ENCODE assay signal across 17 cellular contexts in the genomic region with DNA sequence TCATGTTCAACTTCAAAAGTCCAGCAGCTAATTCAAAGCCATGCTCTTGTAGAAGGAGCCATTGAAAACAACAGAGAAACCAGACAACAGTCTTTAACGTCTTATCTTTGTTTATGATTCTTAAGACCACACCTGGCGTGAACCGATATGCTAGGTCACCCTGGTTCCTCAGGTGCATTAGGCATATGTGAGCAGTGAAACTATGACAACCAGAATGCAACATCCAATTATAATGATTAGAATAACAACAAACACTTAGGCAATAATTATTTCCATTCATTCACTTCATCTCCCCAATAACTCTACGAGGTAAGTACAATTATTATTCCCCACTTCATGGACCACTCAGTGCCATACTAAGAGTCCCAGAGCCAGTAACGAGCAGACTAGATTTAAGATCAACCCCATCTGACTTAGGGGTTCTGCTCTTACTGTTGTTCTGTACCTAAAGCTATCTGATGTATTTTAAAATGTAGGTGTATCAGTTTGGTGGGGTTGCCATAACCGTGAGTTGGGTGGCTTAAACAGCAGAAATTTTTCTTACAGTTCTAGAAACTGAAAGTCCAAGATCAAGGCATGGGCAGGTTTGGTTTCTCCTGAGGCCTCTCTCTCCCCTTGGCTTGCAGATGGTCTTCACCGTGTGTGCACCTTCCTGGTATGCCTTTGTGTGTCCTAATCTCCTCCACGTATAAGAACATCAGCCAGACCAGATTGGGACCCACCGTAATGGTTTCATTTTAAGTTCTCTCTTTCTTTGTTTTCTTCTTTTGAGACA.
DNase-seq lines count a peak whose midpoint lies in the region; ATAC-seq and TF ChIP-seq lines count a peak whose summit lies in the region.
"Had no signal": no experiment of that assay in that cellular context is flagged by ENCODE, and none has a peak within 500 bp of the region (broad histone marks: within the 10 kb centered on the region; RNA-seq: fewer than 3 reads in every experiment).

No MANE protein-coding gene starts in this region.

- TF ChIP-seq CTCF in MM.1S (IDR thresholded peaks at IDR 0.05; ENCODE audit: low read length): no peak

- H3K9ac ChIP-seq in MM.1S (ENCODE audit: low read length): no peak overlapping the region

- no peak overlapping the region for H3K27ac ChIP-seq in MM.1S (ENCODE audit: low read length)
- H3K27ac ChIP-seq: colonic mucosa, heart right ventricle had no signal

- ATAC-seq in activated CD8-positive, alpha-beta T cell treated with anti-CD3 and anti-CD28 coated beads, Interleukin-2, amount 10 ng/mL, durations not matched to agents 7 days and 5 days: peak; percentile 34
- peak in 1 of 2 donors; percentile 20 for ATAC-seq in naive thymus-derived CD8-positive, alpha-beta T cell
- no peak for ATAC-seq in stimulated activated naive B cell treated with anti-CD40 and anti-IgM and Interleukin-4, amounts not matched to agents 10 μg/mL and 1 μg/mL and 100 μg/mL, for 72 hours (replicated peaks)
- ATAC-seq in GM19397 (IDR thresholded peaks at IDR 0.05; ENCODE audit: unreplicated experiment): no peak
- ATAC-seq in HG02973 (IDR thresholded peaks at IDR 0.05; ENCODE audit: unreplicated experiment): no peak
- ATAC-seq: heart right ventricle, HepG2, left ventricle myocardium superior had no signal

- no peak overlapping the region for H2AFZ ChIP-seq in MM.1S (ENCODE audit: low read length)

- H3K36me3 Mint-ChIP-seq in activated CD4-positive, alpha-beta T cell treated with anti-CD3 and anti-CD28 coated beads, Interleukin-2, amount 10 ng/mL, durations not matched to agents 7 days and 5 days (ENCODE audit: low read depth): peaks cover 76% of the 10 kb centered on the region
- peaks cover 71% of the 10 kb centered on the region for H3K36me3 Mint-ChIP-seq in activated CD8-positive, alpha-beta T cell treated with anti-CD3 and anti-CD28 coated beads, Interleukin-2, amount 10 ng/mL, durations not matched to agents 7 days and 5 days (ENCODE audit: low read depth)
- peaks cover 0 to 17% (median 16%) of the 10 kb centered on the region in 3 donors for H3K36me3 Mint-ChIP-seq in naive thymus-derived CD8-positive, alpha-beta T cell
- peaks cover 0 to 4% of the 10 kb centered on the region in 2 donors for H3K36me3 Mint-ChIP-seq in stimulated activated naive B cell treated with anti-CD40 and anti-IgM and Interleukin-4, amounts not matched to agents 10 μg/mL and 1 μg/mL and 100 μg/mL, for 72 hours
- H3K36me3 Mint-ChIP-seq: CD14-positive monocyte had no signal

- H4K20me1 ChIP-seq in MM.1S (ENCODE audit: insufficient read depth, low read length): no peaks in the 10 kb centered on the region

- H3K4me2 ChIP-seq in MM.1S (ENCODE audit: low read depth, low read length): no peak overlapping the region

- CTCF ChIA-PET in activated CD4-positive, alpha-beta T cell treated with anti-CD3 and anti-CD28 coated beads, Interleukin-2, amount 10 ng/mL, durations not matched to agents 7 days and 5 days (lab: Charles Lee): interaction anchor here (0.8 to 1.7 kb wide), 2 partner anchors 10 to 37 kb away, joined by 3 to 6 read pairs; no protein-coding TSS in a partner anchor
- CTCF ChIA-PET in activated CD8-positive, alpha-beta T cell treated with anti-CD3 and anti-CD28 coated beads, Interleukin-2, amount 10 ng/mL, durations not matched to agents 7 days and 5 days (lab: Charles Lee): interaction anchor here (1.1 to 1.4 kb wide), 3 partner anchors 19 to 142 kb away, joined by 3 read pairs; no protein-coding TSS in a partner anchor

- H3K4me1 Mint-ChIP-seq in activated CD4-positive, alpha-beta T cell treated with anti-CD3 and anti-CD28 coated beads, Interleukin-2, amount 10 ng/mL, durations not matched to agents 7 days and 5 days: peaks cover 77% of the 10 kb centered on the region
- H3K4me1 Mint-ChIP-seq in activated CD8-positive, alpha-beta T cell treated with anti-CD3 and anti-CD28 coated beads, Interleukin-2, amount 10 ng/mL, durations not matched to agents 7 days and 5 days (ENCODE audit: low read depth): peaks cover 48% of the 10 kb centered on the region
- H3K4me1 Mint-ChIP-seq in naive thymus-derived CD8-positive, alpha-beta T cell: peaks cover 20 to 26% (median 23%) of the 10 kb centered on the region in 4 donors
- H3K4me1 Mint-ChIP-seq in stimulated activated naive B cell treated with anti-CD40 and anti-IgM and Interleukin-4, amounts not matched to agents 10 μg/mL and 1 μg/mL and 100 μg/mL, for 72 hours: no peaks in the 10 kb centered on the region
- H3K4me1 Mint-ChIP-seq: CD14-positive monocyte had no signal

- peak; percentile 36 for DNase-seq in activated CD4-positive, alpha-beta T cell treated with anti-CD3 and anti-CD28 coated beads, Interleukin-2, amount 10 ng/mL, durations not matched to agents 7 days and 5 days
- no peak for DNase-seq in activated CD4-positive, alpha-beta T cell treated with anti-CD3 and anti-CD28 coated beads, Interleukin-2, amount 50 U/mL, for 1 hour
- peak; percentile 19 for DNase-seq in MM.1S
- peak; percentile 33 for DNase-seq in activated CD8-positive, alpha-beta T cell treated with anti-CD3 and anti-CD28 coated beads, Interleukin-2, amount 10 ng/mL, durations not matched to agents 7 days and 5 days
- DNase-seq in naive thymus-derived CD8-positive, alpha-beta T cell: no peak
- no peak for DNase-seq in stimulated activated naive B cell treated with anti-CD40 and anti-IgM and Interleukin-4, amounts not matched to agents 10 μg/mL and 1 μg/mL and 100 μg/mL, for 72 hours
- DNase-seq: activated gamma-delta T cell treated with Interleukin-2 at 50 U/mL for 16 hours, colonic mucosa, heart right ventricle, left ventricle myocardium superior, NCI-H187 treated with DMSO at 0.1 percent for 48 hours, NCI-H446 treated with DMSO at 0.1 percent for 48 hours had no signal

- no peak overlapping the region for H3K4me3 ChIP-seq in MM.1S (ENCODE audit: low read length)
- H3K4me3 ChIP-seq: colonic mucosa, HAP-1, heart right ventricle had no signal

- no peaks in the 10 kb centered on the region for H3K9me3 ChIP-seq in MM.1S (replicated peaks; ENCODE audit: insufficient read depth, low read length)
- H3K9me3 ChIP-seq: colonic mucosa, heart right ventricle had no signal

- POLR2A ChIA-PET in activated CD4-positive, alpha-beta T cell treated with anti-CD3 and anti-CD28 coated beads, Interleukin-2, amount 10 ng/mL, durations not matched to agents 7 days and 5 days (lab: Charles Lee): no interaction called here
- POLR2A ChIA-PET in activated CD8-positive, alpha-beta T cell treated with anti-CD3 and anti-CD28 coated beads, Interleukin-2, amount 10 ng/mL, durations not matched to agents 7 days and 5 days (lab: Charles Lee): interaction anchor here (1.0 to 1.4 kb wide), 3 partner anchors 8 to 37 kb away, joined by 3 read pairs; no protein-coding TSS in a partner anchor
- POLR2A ChIA-PET in naive thymus-derived CD8-positive, alpha-beta T cell (lab: Charles Lee): no interaction called here

- H3K36me3 ChIP-seq in MM.1S (replicated peaks; ENCODE audit: insufficient read depth, low read length): no peaks in the 10 kb centered on the region
- H3K36me3 ChIP-seq: colonic mucosa, HAP-1, heart right ventricle had no signal

- H3K4me1 ChIP-seq in MM.1S (ENCODE audit: low read length): peaks cover 4% of the 10 kb centered on the region; the same call in 1 of the 2 replicates
- H3K4me1 ChIP-seq: colonic mucosa, heart right ventricle had no signal

- H3K4me3 Mint-ChIP-seq in activated CD4-positive, alpha-beta T cell treated with anti-CD3 and anti-CD28 coated beads, Interleukin-2, amount 10 ng/mL, durations not matched to agents 7 days and 5 days: peak overlapping the region; percentile 44
- H3K4me3 Mint-ChIP-seq in activated CD8-positive, alpha-beta T cell treated with anti-CD3 and anti-CD28 coated beads, Interleukin-2, amount 10 ng/mL, durations not matched to agents 7 days and 5 days: peak overlapping the region; percentile 39
- peak overlapping the region in 9 of 10 donors; percentile 46 to 76 (median 65) for H3K4me3 Mint-ChIP-seq in naive thymus-derived CD8-positive, alpha-beta T cell
- no peak overlapping the region for H3K4me3 Mint-ChIP-seq in stimulated activated naive B cell treated with anti-CD40 and anti-IgM and Interleukin-4, amounts not matched to agents 10 μg/mL and 1 μg/mL and 100 μg/mL, for 72 hours
- H3K4me3 Mint-ChIP-seq: CD14-positive monocyte had no signal

- H3K27me3 Mint-ChIP-seq in activated CD4-positive, alpha-beta T cell treated with anti-CD3 and anti-CD28 coated beads, Interleukin-2, amount 10 ng/mL, durations not matched to agents 7 days and 5 days: no peaks in the 10 kb centered on the region
- no peaks in the 10 kb centered on the region for H3K27me3 Mint-ChIP-seq in activated CD8-positive, alpha-beta T cell treated with anti-CD3 and anti-CD28 coated beads, Interleukin-2, amount 10 ng/mL, durations not matched to agents 7 days and 5 days (ENCODE audit: low read depth)
- no peaks in the 10 kb centered on the region for H3K27me3 Mint-ChIP-seq in naive thymus-derived CD8-positive, alpha-beta T cell
- H3K27me3 Mint-ChIP-seq in stimulated activated naive B cell treated with anti-CD40 and anti-IgM and Interleukin-4, amounts not matched to agents 10 μg/mL and 1 μg/mL and 100 μg/mL, for 72 hours: no peaks in the 10 kb centered on the region

- H3F3A ChIP-seq in MM.1S (ENCODE audit: insufficient read depth, low read length): no peaks in the 10 kb centered on the region

- H3K27me3 ChIP-seq in MM.1S (replicated peaks; ENCODE audit: insufficient read depth, low read length): no peaks in the 10 kb centered on the region
- H3K27me3 ChIP-seq: colonic mucosa, heart right ventricle had no signal

- H3K27ac Mint-ChIP-seq in activated CD4-positive, alpha-beta T cell treated with anti-CD3 and anti-CD28 coated beads, Interleukin-2, amount 10 ng/mL, durations not matched to agents 7 days and 5 days: peak overlapping the region; percentile 96
- peak overlapping the region; percentile 92 for H3K27ac Mint-ChIP-seq in activated CD8-positive, alpha-beta T cell treated with anti-CD3 and anti-CD28 coated beads, Interleukin-2, amount 10 ng/mL, durations not matched to agents 7 days and 5 days
- H3K27ac Mint-ChIP-seq in naive thymus-derived CD8-positive, alpha-beta T cell: peak overlapping the region; percentile 74 to 98 (median 94)
- H3K27ac Mint-ChIP-seq in stimulated activated naive B cell treated with anti-CD40 and anti-IgM and Interleukin-4, amounts not matched to agents 10 μg/mL and 1 μg/mL and 100 μg/mL, for 72 hours: no peak overlapping the region

- no peaks in the 10 kb centered on the region for H3K9me2 ChIP-seq in MM.1S (replicated peaks; ENCODE audit: insufficient read depth, low read length)

- H3K9me3 Mint-ChIP-seq in activated CD4-positive, alpha-beta T cell treated with anti-CD3 and anti-CD28 coated beads, Interleukin-2, amount 10 ng/mL, durations not matched to agents 7 days and 5 days: peaks cover 44% of the 10 kb centered on the region
- H3K9me3 Mint-ChIP-seq in activated CD8-positive, alpha-beta T cell treated with anti-CD3 and anti-CD28 coated beads, Interleukin-2, amount 10 ng/mL, durations not matched to agents 7 days and 5 days (ENCODE audit: insufficient read depth): peaks cover 39% of the 10 kb centered on the region
- H3K9me3 Mint-ChIP-seq in naive thymus-derived CD8-positive, alpha-beta T cell: peaks cover 0 to 21% (median 12%) of the 10 kb centered on the region in 9 donors
- H3K9me3 Mint-ChIP-seq in stimulated activated naive B cell treated with anti-CD40 and anti-IgM and Interleukin-4, amounts not matched to agents 10 μg/mL and 1 μg/mL and 100 μg/mL, for 72 hours: peaks cover 6 to 9% of the 10 kb centered on the region in 2 donors

- no peaks in the 10 kb centered on the region for H3K79me2 ChIP-seq in MM.1S (ENCODE audit: low read length)

Comparison
In these comparisons a context has a peak if more than half of its experiments do, and no peak if none do; other contexts are left out.
1. DNase-seq: peak in activated CD4-positive, alpha-beta T cell treated with anti-CD3 and anti-CD28 coated beads, Interleukin-2, amount 10 ng/mL, durations not matched to agents 7 days and 5 days (single experiment), MM.1S (single experiment) and activated CD8-positive, alpha-beta T cell treated with anti-CD3 and anti-CD28 coated beads, Interleukin-2, amount 10 ng/mL, durations not matched to agents 7 days and 5 days (single experiment); none in activated CD4-positive, alpha-beta T cell treated with anti-CD3 and anti-CD28 coated beads, Interleukin-2, amount 50 U/mL, for 1 hour (single experiment), naive thymus-derived CD8-positive, alpha-beta T cell (0 of 10) and stimulated activated naive B cell treated with anti-CD40 and anti-IgM and Interleukin-4, amounts not matched to agents 10 μg/mL and 1 μg/mL and 100 μg/mL, for 72 hours (single experiment).
2. H3K4me3 Mint-ChIP-seq: peak in activated CD4-positive, alpha-beta T cell treated with anti-CD3 and anti-CD28 coated beads, Interleukin-2, amount 10 ng/mL, durations not matched to agents 7 days and 5 days (single experiment), activated CD8-positive, alpha-beta T cell treated with anti-CD3 and anti-CD28 coated beads, Interleukin-2, amount 10 ng/mL, durations not matched to agents 7 days and 5 days (single experiment) and naive thymus-derived CD8-positive, alpha-beta T cell (9 of 10); none in stimulated activated naive B cell treated with anti-CD40 and anti-IgM and Interleukin-4, amounts not matched to agents 10 μg/mL and 1 μg/mL and 100 μg/mL, for 72 hours (0 of 2).